Comparison of ENCODE assay signal across 21 cellular contexts in the genomic region with DNA sequence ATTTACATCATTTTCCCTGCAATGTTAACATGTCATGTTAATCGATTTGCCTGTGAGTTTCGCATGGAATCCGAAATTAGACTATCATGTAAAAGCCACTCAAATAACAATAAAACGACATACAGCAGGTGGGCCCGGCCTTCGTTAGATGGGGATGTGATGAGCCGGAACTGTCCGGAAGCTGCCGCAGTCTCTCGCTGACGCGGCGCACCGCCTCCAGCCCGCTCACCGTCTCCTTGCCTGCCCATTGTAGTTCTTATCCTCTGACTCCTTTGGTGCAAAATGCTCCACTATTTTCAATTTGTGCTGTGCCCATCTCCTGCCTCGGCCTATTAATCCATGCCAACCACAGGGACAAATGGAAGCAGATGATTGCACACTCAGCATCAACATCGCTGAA.
"Had no signal": no experiment of that assay in that cellular context is flagged by ENCODE, and none has a peak within 500 bp of the region (broad histone marks: within the 10 kb centered on the region; RNA-seq: fewer than 3 reads in every experiment).

No MANE protein-coding gene starts in this region.

- H3K27me3 ChIP-seq: colonic mucosa, esophagus squamous epithelium, gastrocnemius medialis, heart right ventricle, left lung had no signal

- H3K9me3 ChIP-seq: colonic mucosa, esophagus squamous epithelium, gastrocnemius medialis, left lung, lower lobe of right lung, mucosa of descending colon had no signal

- H3K4me1 ChIP-seq: colonic mucosa, esophagus squamous epithelium, gastrocnemius medialis, heart right ventricle, left lung, lower lobe of right lung had no signal

- DNase-seq: colonic mucosa; cortex of kidney; effector CD8-positive, alpha-beta T cell; effector memory CD8-positive, alpha-beta T cell; endodermal cell; erythroblast; esophagus squamous epithelium; foreskin fibroblast; foreskin melanocyte; gastrocnemius medialis; glutamatergic neuron; head of caudate nucleus; heart right ventricle; hippocampal formation; left cardiac atrium; left ventricle myocardium superior; lower lobe of right lung; mesenchymal stem cell; mucosa of descending colon had no signal

- H3K27ac ChIP-seq: colonic mucosa, epithelial cell of prostate, esophagus squamous epithelium, gastrocnemius medialis, heart right ventricle, left lung, lower lobe of right lung had no signal

- H3K36me3 ChIP-seq: colonic mucosa, esophagus squamous epithelium, gastrocnemius medialis, heart right ventricle, left lung, lower lobe of right lung had no signal

- H3K4me3 ChIP-seq: colonic mucosa, esophagus squamous epithelium, gastrocnemius medialis, heart right ventricle, left lung, lower lobe of right lung, mucosa of descending colon had no signal
